15 cellular contexts compared by ENCODE assay signal in genomic region chr2:84247532-84247931, GRCh38.
"Had no signal": no experiment of that assay in that cellular context is flagged by ENCODE, and none has a peak within 500 bp of the region (broad histone marks: within the 10 kb centered on the region; RNA-seq: fewer than 3 reads in every experiment).

No MANE protein-coding gene starts in this region.

- H3K27ac Mint-ChIP-seq: activated naive CD4-positive, alpha-beta T cell treated with anti-CD3 and anti-CD28 coated beads for 36 hours; activated T-helper 17 cell treated with anti-CD3 and anti-CD28 coated beads, Interleukin-2, amount 50 U/mL, for 72 hours; WTC11 had no signal

- ATAC-seq: activated T-helper 17 cell treated with anti-CD3 and anti-CD28 coated beads, Interleukin-2, amount 50 U/mL, for 72 hours; pancreas; WTC11 had no signal

- H3K36me3 ChIP-seq: left ventricle myocardium inferior, pancreas, stomach, thoracic aorta had no signal

- H3K9me3 Mint-ChIP-seq: activated naive CD4-positive, alpha-beta T cell treated with anti-CD3 and anti-CD28 coated beads for 36 hours; activated T-helper 17 cell treated with anti-CD3 and anti-CD28 coated beads, Interleukin-2, amount 50 U/mL, for 72 hours; WTC11 had no signal

- H3K27me3 ChIP-seq: pancreas, stomach had no signal

- H3K36me3 Mint-ChIP-seq: WTC11 had no signal

- H3K27ac ChIP-seq: left ventricle myocardium inferior, pancreas, stomach, thoracic aorta had no signal

- H3K4me3 Mint-ChIP-seq: activated naive CD4-positive, alpha-beta T cell treated with anti-CD3 and anti-CD28 coated beads for 36 hours; activated T-helper 17 cell treated with anti-CD3 and anti-CD28 coated beads, Interleukin-2, amount 50 U/mL, for 72 hours; WTC11 had no signal

- H3K4me1 ChIP-seq: left ventricle myocardium inferior, pancreas, stomach had no signal

- FAIRE-seq: pancreas had no signal

- H3K4me3 ChIP-seq: left ventricle myocardium inferior, pancreas, stomach, thoracic aorta had no signal

- DNase-seq: activated CD4-positive, alpha-beta T cell treated with anti-CD3 and anti-CD28 coated beads, Interleukin-2, amount 50 U/mL, for 1 hour; activated naive CD4-positive, alpha-beta T cell treated with anti-CD3 and anti-CD28 coated beads for 36 hours; activated T-cell treated with anti-CD3 and anti-CD28 coated beads for 4 hours; central memory CD4-positive, alpha-beta T cell; cortex of kidney; effector CD8-positive, alpha-beta T cell; erythroblast; hypothalamus; left ventricle myocardium inferior; pancreas; retina; stomach had no signal

- H3K4me1 Mint-ChIP-seq: activated T-helper 17 cell treated with anti-CD3 and anti-CD28 coated beads, Interleukin-2, amount 50 U/mL, for 72 hours had no signal

- H3K9me3 ChIP-seq: left ventricle myocardium inferior, pancreas, stomach, thoracic aorta had no signal
